In the genomic region with DNA sequence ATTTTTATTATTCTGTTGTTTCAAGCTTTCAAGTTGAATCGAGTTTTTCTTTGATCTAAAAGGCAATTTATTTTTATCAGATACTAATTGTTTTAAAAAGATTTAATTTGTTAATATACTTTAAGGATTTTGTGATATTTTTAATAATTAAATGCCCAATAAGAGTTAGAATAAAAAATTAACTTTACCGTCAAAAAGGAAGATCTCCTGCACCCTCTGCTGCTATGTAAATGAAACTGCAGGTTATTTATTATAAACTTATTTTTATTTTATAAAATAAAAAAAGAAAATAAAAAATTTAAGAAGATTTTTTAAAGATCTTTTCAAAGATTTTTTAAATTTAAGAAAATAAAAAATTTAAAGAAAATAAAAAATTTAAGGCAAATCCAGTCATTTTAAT, we compare ENCODE assay signal across 8 cellular contexts.
DNase-seq lines count a peak whose midpoint lies in the region; ATAC-seq, FAIRE-seq and TF ChIP-seq lines count a peak whose summit lies in the region.

No MANE protein-coding gene starts in this region.

- no peaks in the 10 kb centered on the region for H3K9me3 Mint-ChIP-seq in HFFc6

- H3K4me3 Mint-ChIP-seq in HFFc6 = no peak overlapping the region

- DNase-seq in CD1c-positive myeloid dendritic cell (ENCODE audit: extremely low spot score) = peak; percentile 20
- no peak for DNase-seq in HFFc6
- DNase-seq in bronchial epithelial cell (ENCODE audit: low read depth) = peak; percentile 8
- DNase-seq in medulla oblongata (ENCODE audit: extremely low spot score) = peak; percentile 7
- DNase-seq in uterus = no peak
- no peak for DNase-seq in vagina (ENCODE audit: extremely low spot score in 2 of 2)
- DNase-seq in NCI-H1436 (lab: John Stamatoyannopoulos, UW) = no peak

- FAIRE-seq in bronchial epithelial cell (lab: Jason Lieb, UNC) = no peak

- H3K36me3 Mint-ChIP-seq in HFFc6 (ENCODE audit: low read depth) = no peaks in the 10 kb centered on the region

- no peaks in the 10 kb centered on the region for H3K4me1 ChIP-seq in uterus
- no peaks in the 10 kb centered on the region for H3K4me1 ChIP-seq in vagina

- peak; percentile 76 for TF ChIP-seq CTCF in HFFc6 (IDR thresholded peaks at IDR 0.05)
- TF ChIP-seq CTCF in bronchial epithelial cell (IDR thresholded peaks at IDR 0.05; ENCODE audit: insufficient read depth, low read length, severe bottlenecking) = no peak
- TF ChIP-seq CTCF in uterus (IDR thresholded peaks at IDR 0.05) = no peak
- TF ChIP-seq CTCF in vagina (IDR thresholded peaks at IDR 0.05) = peak in 1 of 3 experiments; percentile 27

- no peaks in the 10 kb centered on the region for H3K36me3 ChIP-seq in bronchial epithelial cell (ENCODE audit: control insufficient read depth, insufficient read depth, low read length)
- H3K36me3 ChIP-seq in uterus = no peaks in the 10 kb centered on the region
- no peaks in the 10 kb centered on the region for H3K36me3 ChIP-seq in vagina

- H3K27ac ChIP-seq in uterus = no peak overlapping the region
- H3K27ac ChIP-seq in vagina = no peak overlapping the region

- ATAC-seq in HG02571 (IDR thresholded peaks at IDR 0.05; ENCODE audit: unreplicated experiment) = no peak

- TF ChIP-seq POLR2A in uterus (IDR thresholded peaks at IDR 0.05) = no peak
- no peak for TF ChIP-seq POLR2A in vagina (IDR thresholded peaks at IDR 0.05)

- no peaks in the 10 kb centered on the region for H3K9me3 ChIP-seq in uterus
- H3K9me3 ChIP-seq in vagina = no peaks in the 10 kb centered on the region

- no peaks in the 10 kb centered on the region for H3K27me3 Mint-ChIP-seq in HFFc6 (ENCODE audit: insufficient read depth)

- no peaks in the 10 kb centered on the region for H3K4me1 Mint-ChIP-seq in HFFc6 (ENCODE audit: low read depth)

- H3K27ac Mint-ChIP-seq in HFFc6 = no peak overlapping the region

- H3K27me3 ChIP-seq in bronchial epithelial cell (ENCODE audit: control insufficient read depth, insufficient read depth, low read length) = no peaks in the 10 kb centered on the region
- H3K27me3 ChIP-seq in uterus = no peaks in the 10 kb centered on the region
- no peaks in the 10 kb centered on the region for H3K27me3 ChIP-seq in vagina

- intact Hi-C loops in uterus (cut with DNase I; ENCODE audit: low total_unique reads) = no loop called here
- intact Hi-C loops in vagina (cut with DNase I) = no loop called here

- H3K4me3 ChIP-seq in bronchial epithelial cell (ENCODE audit: low read depth, low read length) (no peak overlapping the region), uterus (no peak overlapping the region), vagina (no peak overlapping the region)

Comparison
In these comparisons a context has a peak if more than half of its experiments do, and no peak if none do; other contexts are left out.
1. DNase-seq: peak in CD1c-positive myeloid dendritic cell (single experiment), bronchial epithelial cell (single experiment) and medulla oblongata (single experiment); none in HFFc6 (single experiment), uterus (0 of 2), vagina (0 of 2) and NCI-H1436 (single experiment).